In the genomic region with DNA sequence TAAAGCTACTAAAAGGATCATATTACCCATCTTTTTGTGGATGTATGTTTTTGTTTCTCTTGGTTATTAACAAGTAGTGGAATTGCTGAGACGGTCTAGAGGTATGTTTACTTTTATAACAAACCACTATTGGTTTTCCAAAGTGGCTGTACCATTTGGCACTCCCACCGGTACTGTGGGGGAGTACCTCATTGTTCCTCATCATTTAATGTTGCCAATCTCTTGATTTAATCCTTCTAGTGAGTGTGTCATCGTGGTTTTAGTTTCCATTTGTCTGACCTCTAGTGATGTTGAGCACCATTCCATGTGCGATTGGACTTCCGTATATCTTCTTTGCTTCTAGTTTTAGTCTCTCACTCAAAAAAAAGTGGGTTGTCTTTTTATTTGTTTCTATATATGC, we compare ENCODE assay signal across 1 cellular context.
TF ChIP-seq lines count a peak whose summit lies in the region.

No MANE protein-coding gene starts in this region.

TF ChIP-seq in IMR-90, 13 proteins besides CTCF, POLR2A, EP300 and RAD21 (continued from another document):
- TF ChIP-seq CHD1 (IDR thresholded peaks at IDR 0.05; ENCODE audit: low read depth, low read length) = no peak
- TF ChIP-seq NFE2L2 (IDR thresholded peaks at IDR 0.05; ENCODE audit: low read depth, low read length) = no peak
- TF ChIP-seq RFX5 (IDR thresholded peaks at IDR 0.05; ENCODE audit: low read depth, low read length) = no peak
- TF ChIP-seq MAFK (IDR thresholded peaks at IDR 0.05; ENCODE audit: low read depth, low read length) = no peak
- no peak for TF ChIP-seq SMC3 (IDR thresholded peaks at IDR 0.05; ENCODE audit: low read depth, low read length)
- TF ChIP-seq, protein P1, sequence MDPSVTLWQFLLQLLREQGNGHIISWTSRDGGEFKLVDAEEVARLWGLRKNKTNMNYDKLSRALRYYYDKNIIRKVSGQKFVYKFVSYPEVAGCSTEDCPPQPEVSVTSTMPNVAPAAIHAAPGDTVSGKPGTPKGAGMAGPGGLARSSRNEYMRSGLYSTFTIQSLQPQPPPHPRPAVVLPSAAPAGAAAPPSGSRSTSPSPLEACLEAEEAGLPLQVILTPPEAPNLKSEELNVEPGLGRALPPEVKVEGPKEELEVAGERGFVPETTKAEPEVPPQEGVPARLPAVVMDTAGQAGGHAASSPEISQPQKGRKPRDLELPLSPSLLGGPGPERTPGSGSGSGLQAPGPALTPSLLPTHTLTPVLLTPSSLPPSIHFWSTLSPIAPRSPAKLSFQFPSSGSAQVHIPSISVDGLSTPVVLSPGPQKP (IDR thresholded peaks at IDR 0.05; ENCODE audit: borderline replicate concordance, low read depth, low read length) = no peak
- no peak for TF ChIP-seq MAZ (IDR thresholded peaks at IDR 0.05; ENCODE audit: borderline replicate concordance, low read depth, low read length)
- TF ChIP-seq, protein P2, sequence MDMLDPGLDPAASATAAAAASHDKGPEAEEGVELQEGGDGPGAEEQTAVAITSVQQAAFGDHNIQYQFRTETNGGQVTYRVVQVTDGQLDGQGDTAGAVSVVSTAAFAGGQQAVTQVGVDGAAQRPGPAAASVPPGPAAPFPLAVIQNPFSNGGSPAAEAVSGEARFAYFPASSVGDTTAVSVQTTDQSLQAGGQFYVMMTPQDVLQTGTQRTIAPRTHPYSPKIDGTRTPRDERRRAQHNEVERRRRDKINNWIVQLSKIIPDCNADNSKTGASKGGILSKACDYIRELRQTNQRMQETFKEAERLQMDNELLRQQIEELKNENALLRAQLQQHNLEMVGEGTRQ (IDR thresholded peaks at IDR 0.05; ENCODE audit: low read depth, low read length) = no peak
- TF ChIP-seq CEBPB (IDR thresholded peaks at IDR 0.05; ENCODE audit: low read depth, low read length) = no peak
- no peak for TF ChIP-seq BHLHE40 (IDR thresholded peaks at IDR 0.05; ENCODE audit: low read depth, low read length)
